22 cellular contexts compared by ENCODE assay signal in genomic region chr20:38386004-38386403, GRCh38. TPM values are rescaled to one million over a fixed set of nuclear protein-coding genes. Genes with fewer than 3 reads are reported as not detected.
"Had no signal": no experiment of that assay in that cellular context is flagged by ENCODE, and none has a peak within 500 bp of the region (broad histone marks: within the 10 kb centered on the region; RNA-seq: fewer than 3 reads in every experiment).

No MANE protein-coding gene starts in this region.

- DNase-seq: activated CD4-positive, alpha-beta memory T cell treated with anti-CD3 and anti-CD28 coated beads for 36 hours; activated CD4-positive, alpha-beta T cell treated with anti-CD3 and anti-CD28 coated beads for 4 hours; activated naive CD8-positive, alpha-beta T cell treated with anti-CD3 and anti-CD28 coated beads for 36 hours; amniotic stem cell; effector CD8-positive, alpha-beta T cell; heart left ventricle; immature natural killer cell; kidney glomerular epithelial cell; left ventricle myocardium superior; nephron progenitor cell; nucleus accumbens; posterior cingulate gyrus; stimulated activated CD4-positive, alpha-beta T cell treated with anti-CD3 and anti-CD28 coated beads, Interleukin-12 subunit alpha, Interleukin-12 subunit beta, amount 100 ng/mL, for 4 hours; stimulated activated CD4-positive, alpha-beta T cell treated with anti-CD3 and anti-CD28 coated beads, Interleukin-1b, Interleukin-23, amount 100 ng/mL, for 48 hours; stimulated activated CD8-positive, alpha-beta memory T cell treated with anti-CD3 and anti-CD28 coated beads, Interleukin-4, amount 100 ng/mL, for 48 hours; stimulated activated naive CD4-positive, alpha-beta T cell; upper lobe of right lung had no signal

- H3K4me3 ChIP-seq: esophagus muscularis mucosa, gastroesophageal sphincter, heart left ventricle, upper lobe of right lung had no signal

- H3K4me3 Mint-ChIP-seq: activated CD4-positive, alpha-beta memory T cell treated with anti-CD3 and anti-CD28 coated beads for 36 hours; activated naive CD8-positive, alpha-beta T cell treated with anti-CD3 and anti-CD28 coated beads for 36 hours; dendritic cell treated with granulocyte-macrophage colony-stimulating factor and Interleukin-4, amounts not matched to agents 40 ng/mL and 50 ng/mL, for 4 days; immature natural killer cell; nephron progenitor cell had no signal

- H3K4me1 ChIP-seq: esophagus muscularis mucosa, gastroesophageal sphincter, heart left ventricle, upper lobe of right lung had no signal

- H3K36me3 Mint-ChIP-seq: activated CD4-positive, alpha-beta memory T cell treated with anti-CD3 and anti-CD28 coated beads for 36 hours; activated naive CD8-positive, alpha-beta T cell treated with anti-CD3 and anti-CD28 coated beads for 36 hours; immature natural killer cell had no signal

- H3K36me3 ChIP-seq: esophagus muscularis mucosa, gastroesophageal sphincter, heart left ventricle, upper lobe of right lung had no signal

- H3K9me3 Mint-ChIP-seq: activated CD4-positive, alpha-beta memory T cell treated with anti-CD3 and anti-CD28 coated beads for 36 hours; dendritic cell treated with granulocyte-macrophage colony-stimulating factor and Interleukin-4, amounts not matched to agents 40 ng/mL and 50 ng/mL, for 4 days; immature natural killer cell had no signal

- H3K4me1 Mint-ChIP-seq: activated naive CD8-positive, alpha-beta T cell treated with anti-CD3 and anti-CD28 coated beads for 36 hours; immature natural killer cell had no signal

- ATAC-seq: gastroesophageal sphincter, heart left ventricle, left ventricle myocardium superior, upper lobe of right lung had no signal

- H3K27ac ChIP-seq: esophagus muscularis mucosa, gastroesophageal sphincter, heart left ventricle, upper lobe of right lung had no signal

- H3K27me3 ChIP-seq: heart left ventricle, upper lobe of right lung had no signal

- H3K9me3 ChIP-seq: esophagus muscularis mucosa, heart left ventricle, upper lobe of right lung had no signal

- H3K27ac Mint-ChIP-seq: activated CD4-positive, alpha-beta memory T cell treated with anti-CD3 and anti-CD28 coated beads for 36 hours; activated naive CD8-positive, alpha-beta T cell treated with anti-CD3 and anti-CD28 coated beads for 36 hours; dendritic cell treated with granulocyte-macrophage colony-stimulating factor and Interleukin-4, amounts not matched to agents 40 ng/mL and 50 ng/mL, for 4 days; immature natural killer cell; nephron progenitor cell had no signal

RNA-seq across cellular contexts. Expression of gene LBP, which starts 39.7 kb away (rescaled TPM):
- total RNA-seq: activated CD4-positive, alpha-beta memory T cell treated with anti-CD3 and anti-CD28 coated beads for 36 hours; activated naive CD8-positive, alpha-beta T cell treated with anti-CD3 and anti-CD28 coated beads for 36 hours; chondrocyte; myocyte had no signal
- polyA plus RNA-seq: immature natural killer cell had no signal
